Comparison of ENCODE assay signal across 12 cellular contexts in the genomic region with DNA sequence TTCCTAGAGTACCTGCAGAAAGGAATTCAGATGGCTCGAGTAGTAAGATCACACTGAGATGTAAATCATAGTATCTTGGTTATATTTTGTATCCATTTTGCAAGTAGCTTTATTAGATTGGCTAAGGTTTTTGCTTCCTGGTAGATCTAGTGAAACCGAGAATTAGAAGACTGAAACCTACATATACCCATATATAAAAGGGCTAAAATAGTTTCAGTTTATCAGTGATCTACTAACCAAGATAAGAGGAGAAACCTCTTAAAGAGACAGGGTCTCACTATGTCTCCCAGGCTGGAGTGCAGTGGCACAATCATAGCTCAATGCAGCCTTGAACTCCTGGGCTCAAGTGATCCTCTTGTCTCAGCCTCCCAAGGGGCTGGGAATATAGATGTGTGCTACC.
DNase-seq lines count a peak whose midpoint lies in the region; ATAC-seq and TF ChIP-seq lines count a peak whose summit lies in the region.
"Had no signal": no experiment of that assay in that cellular context is flagged by ENCODE, and none has a peak within 500 bp of the region (broad histone marks: within the 10 kb centered on the region; RNA-seq: fewer than 3 reads in every experiment).

No MANE protein-coding gene starts in this region.

- no peak overlapping the region for H3K27ac Mint-ChIP-seq in activated CD8-positive, alpha-beta T cell treated with anti-CD3 and anti-CD28 coated beads for 36 hours
- H3K27ac Mint-ChIP-seq in activated T-cell treated with anti-CD3 and anti-CD28 coated beads, Interleukin-2, amount 50 U/mL, for 72 hours = no peak overlapping the region
- H3K27ac Mint-ChIP-seq: CD4-positive, alpha-beta T cell; WTC11 had no signal

- DNase-seq in GM20000 (ENCODE audit: low spot score) = peak; percentile 26
- DNase-seq in activated CD8-positive, alpha-beta T cell treated with anti-CD3 and anti-CD28 coated beads for 36 hours = no peak
- DNase-seq in A172 (ENCODE audit: low spot score) = no peak
- no peak for DNase-seq in activated T-cell treated with anti-CD3 and anti-CD28 coated beads, Interleukin-2, amount 50 U/mL, for 72 hours
- DNase-seq in NK-92 (lab: John Stamatoyannopoulos, UW; ENCODE audit: unreplicated experiment) = no peak
- DNase-seq: CD4-positive, alpha-beta T cell; Karpas-422; NCI-H2029 had no signal

- CTCF ChIA-PET in activated CD8-positive, alpha-beta T cell treated with anti-CD3 and anti-CD28 coated beads for 36 hours (lab: Charles Lee) = interaction anchor here (5.1 kb wide), 1 partner anchor 367 kb away, joined by 15 read pairs; a partner anchor contains a TSS

- no peak for TF ChIP-seq CTCF in GM20000 (IDR thresholded peaks at IDR 0.05; ENCODE audit: extremely low read depth, missing control alignments)
- no peak for TF ChIP-seq CTCF in activated CD8-positive, alpha-beta T cell treated with anti-CD3 and anti-CD28 coated beads for 36 hours (IDR thresholded peaks at IDR 0.05)

- POLR2A ChIA-PET in activated CD8-positive, alpha-beta T cell treated with anti-CD3 and anti-CD28 coated beads for 36 hours (lab: Charles Lee) = no interaction called here

- intact Hi-C loops in activated CD8-positive, alpha-beta T cell treated with anti-CD3 and anti-CD28 coated beads for 36 hours (cut with micrococcal nuclease) = no loop called here

- peaks cover 3% of the 10 kb centered on the region for H3K4me1 Mint-ChIP-seq in activated CD8-positive, alpha-beta T cell treated with anti-CD3 and anti-CD28 coated beads for 36 hours (ENCODE audit: low read depth)
- peaks cover 5% of the 10 kb centered on the region for H3K4me1 Mint-ChIP-seq in activated T-cell treated with anti-CD3 and anti-CD28 coated beads, Interleukin-2, amount 50 U/mL, for 72 hours (ENCODE audit: low read depth)
- H3K4me1 Mint-ChIP-seq: WTC11 had no signal

- H3K4me3 Mint-ChIP-seq in activated CD8-positive, alpha-beta T cell treated with anti-CD3 and anti-CD28 coated beads for 36 hours = no peak overlapping the region
- H3K4me3 Mint-ChIP-seq in activated T-cell treated with anti-CD3 and anti-CD28 coated beads, Interleukin-2, amount 50 U/mL, for 72 hours = no peak overlapping the region
- H3K4me3 Mint-ChIP-seq: CD4-positive, alpha-beta T cell; WTC11 had no signal

- no peaks in the 10 kb centered on the region for H3K9me3 Mint-ChIP-seq in activated CD8-positive, alpha-beta T cell treated with anti-CD3 and anti-CD28 coated beads for 36 hours
- H3K9me3 Mint-ChIP-seq in activated T-cell treated with anti-CD3 and anti-CD28 coated beads, Interleukin-2, amount 50 U/mL, for 72 hours = no peaks in the 10 kb centered on the region
- H3K9me3 Mint-ChIP-seq: CD4-positive, alpha-beta T cell; WTC11 had no signal

- H3K27me3 Mint-ChIP-seq in activated CD8-positive, alpha-beta T cell treated with anti-CD3 and anti-CD28 coated beads for 36 hours = no peaks in the 10 kb centered on the region
- H3K27me3 Mint-ChIP-seq in activated T-cell treated with anti-CD3 and anti-CD28 coated beads, Interleukin-2, amount 50 U/mL, for 72 hours (ENCODE audit: low read depth) = no peaks in the 10 kb centered on the region
- H3K27me3 Mint-ChIP-seq: CD4-positive, alpha-beta T cell had no signal

- peak; percentile 94 for ATAC-seq in GM18867 (IDR thresholded peaks at IDR 0.05; ENCODE audit: unreplicated experiment)
- ATAC-seq in HG03064 (IDR thresholded peaks at IDR 0.05; ENCODE audit: low read depth, unreplicated experiment) = peak; percentile 84
- peak; percentile 65 for ATAC-seq in activated CD8-positive, alpha-beta T cell treated with anti-CD3 and anti-CD28 coated beads for 36 hours
- no peak for ATAC-seq in activated T-cell treated with anti-CD3 and anti-CD28 coated beads, Interleukin-2, amount 50 U/mL, for 72 hours (replicated peaks in 1 of 2)
- ATAC-seq: SK-N-SH treated with all-trans-retinoic acid at 6 μM for 48 hours, WTC11 had no signal

- H3K36me3 Mint-ChIP-seq in activated CD8-positive, alpha-beta T cell treated with anti-CD3 and anti-CD28 coated beads for 36 hours (ENCODE audit: low read depth) = no peaks in the 10 kb centered on the region
- no peaks in the 10 kb centered on the region for H3K36me3 Mint-ChIP-seq in activated T-cell treated with anti-CD3 and anti-CD28 coated beads, Interleukin-2, amount 50 U/mL, for 72 hours (ENCODE audit: insufficient read depth in 2 of 2)
- H3K36me3 Mint-ChIP-seq: WTC11 had no signal

Comparison
In these comparisons a context has a peak if more than half of its experiments do, and no peak if none do; other contexts are left out.
1. ATAC-seq: peak in GM18867 (single experiment), HG03064 (single experiment) and activated CD8-positive, alpha-beta T cell treated with anti-CD3 and anti-CD28 coated beads for 36 hours (single experiment); none in activated T-cell treated with anti-CD3 and anti-CD28 coated beads, Interleukin-2, amount 50 U/mL, for 72 hours (0 of 2).